Comparison of ENCODE assay signal across 21 cellular contexts in genomic region chr10:130747359-130747758, GRCh38.
"Had no signal": no experiment of that assay in that cellular context is flagged by ENCODE, and none has a peak within 500 bp of the region (broad histone marks: within the 10 kb centered on the region; RNA-seq: fewer than 3 reads in every experiment).

No MANE protein-coding gene starts in this region.

- H3K4me3 ChIP-seq: breast epithelium, esophagus muscularis mucosa, gastroesophageal sphincter, heart left ventricle, mucosa of descending colon, psoas muscle, thoracic aorta, upper lobe of right lung had no signal

- H3K9me3 ChIP-seq: esophagus muscularis mucosa, gastroesophageal sphincter, heart left ventricle, psoas muscle, thoracic aorta, upper lobe of right lung had no signal

- H3K4me1 ChIP-seq: breast epithelium, esophagus muscularis mucosa, gastroesophageal sphincter, heart left ventricle, psoas muscle, upper lobe of right lung had no signal

- H3K27ac ChIP-seq: breast epithelium, esophagus muscularis mucosa, gastroesophageal sphincter, heart left ventricle, psoas muscle, thoracic aorta, upper lobe of right lung had no signal

- FAIRE-seq: astrocyte, endothelial cell of umbilical vein, small intestine had no signal

- ATAC-seq: activated T-cell treated with anti-CD3 and anti-CD28 coated beads, Interleukin-2, amount 50 U/mL, for 4 hours; gastroesophageal sphincter; heart left ventricle; mucosa of descending colon; psoas muscle; right cardiac atrium; stimulated activated effector memory CD8-positive, alpha-beta T cell treated with anti-CD3 and anti-CD28 coated beads, Interleukin-12 subunit alpha, Interleukin-12 subunit beta, amount 100 ng/mL, for 72 hours; upper lobe of right lung had no signal

- DNase-seq: activated B cell treated with CpG ODN at 0.5 μM for 24 hours; activated CD4-positive, alpha-beta memory T cell treated with anti-CD3 and anti-CD28 coated beads, Interleukin-2, amount 10 ng/mL, durations not matched to agents 7 days and 5 days; activated CD4-positive, alpha-beta T cell treated with anti-CD3 and anti-CD28 coated beads for 4 hours; activated T-cell treated with anti-CD3 and anti-CD28 coated beads, Interleukin-2, amount 50 U/mL, for 4 hours; cerebellar nuclear complex; effector CD4-positive, alpha-beta T cell; mucosa of descending colon; naive B cell; right cardiac atrium; small intestine; stimulated activated CD4-positive, alpha-beta T cell treated with anti-CD3 and anti-CD28 coated beads, Interleukin-4, amount 100 ng/mL, for 24 hours had no signal

- H3K36me3 ChIP-seq: breast epithelium, esophagus muscularis mucosa, gastroesophageal sphincter, heart left ventricle, thoracic aorta, upper lobe of right lung had no signal
